In genomic region chr6:137926985-137927384, GRCh38 we compare ENCODE assay signal across 1 cellular context.
TF ChIP-seq lines count a peak whose summit lies in the region.

No MANE protein-coding gene starts in this region.

TF ChIP-seq in K562, 482 proteins besides CTCF, POLR2A, EP300 and RAD21:
- 0 out of 2 replicates have a peak, but pooled peaks have one; percentile 29 for TF ChIP-seq ARID4B (CRISPR knock-in tag; IDR thresholded peaks at IDR 0.05)
- TF ChIP-seq YY1 (IDR thresholded peaks at IDR 0.05; ENCODE audit: borderline replicate concordance in 1 of 3, control insufficient read depth in 1 of 3, extremely low read depth in 1 of 3, insufficient read depth in 3 of 3, insufficient read length in 1 of 3, insufficient replicate concordance in 2 of 3, low read depth in 1 of 3, low read length in 2 of 3), result no peak
